ENCODE assay signal across 8 cellular contexts in the genomic region with DNA sequence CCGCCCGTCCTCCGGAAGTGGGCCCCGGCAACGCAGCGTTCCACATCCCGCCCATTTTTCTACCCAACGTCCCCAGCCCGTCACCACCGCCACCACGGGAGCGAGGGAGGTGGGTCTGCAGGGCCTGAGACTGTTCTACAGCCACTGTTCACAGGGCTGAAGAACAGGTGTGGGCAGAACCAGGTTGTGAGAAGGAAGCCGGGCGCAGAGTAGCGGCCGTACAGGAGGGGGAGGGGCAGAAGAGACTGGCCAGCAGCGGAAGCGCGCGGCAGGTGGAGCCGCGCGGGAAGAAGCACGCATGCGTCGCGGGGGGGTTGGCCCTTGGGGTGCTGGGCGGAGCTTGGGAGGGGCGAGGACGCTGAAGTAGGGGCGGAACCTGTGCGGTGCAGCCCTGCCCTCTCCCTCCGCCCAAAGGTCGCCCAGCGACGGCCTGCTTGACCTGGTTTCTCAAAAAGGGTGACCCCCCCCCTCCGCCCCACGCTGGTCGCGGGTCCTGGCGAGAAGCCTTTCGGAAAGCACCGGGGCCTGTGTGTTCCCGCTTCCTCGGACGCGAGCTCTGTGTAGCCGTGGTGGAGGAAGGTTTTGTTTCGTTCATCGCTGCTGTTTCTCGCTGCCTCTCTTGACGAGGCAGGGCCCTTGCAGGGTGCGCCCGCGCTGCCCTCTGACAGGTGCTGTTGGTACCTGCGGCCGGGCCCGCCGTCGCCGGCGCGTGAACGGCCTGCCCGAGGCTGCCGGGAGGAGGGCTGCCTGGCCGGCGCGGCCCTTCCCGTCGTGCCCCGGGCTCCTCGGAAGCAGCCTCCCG. TPM values are rescaled to one million over a fixed set of nuclear protein-coding genes. Genes with fewer than 3 reads are reported as not detected.
DNase-seq lines count a peak whose midpoint lies in the region; ATAC-seq and TF ChIP-seq lines count a peak whose summit lies in the region.

No MANE protein-coding gene starts in this region.

- H3K9me3 ChIP-seq in right atrium auricular region (no peaks in the 10 kb centered on the region), uterus (no peaks in the 10 kb centered on the region)

- TF ChIP-seq CTCF in right atrium auricular region (IDR thresholded peaks at IDR 0.05) (no peak), uterus (IDR thresholded peaks at IDR 0.05) (peak in 1 of 4 experiments; percentile 9)

- H3K4me3 ChIP-seq in right atrium auricular region = peak overlapping the region; percentile 68 to 69
- H3K4me3 ChIP-seq in uterus = peak overlapping the region; percentile 73 to 80

- intact Hi-C loops in uterus (cut with DNase I; ENCODE audit: low total_unique reads) = no loop called here

- H3K36me3 ChIP-seq in right atrium auricular region (no peaks in the 10 kb centered on the region), uterus (no peaks in the 10 kb centered on the region)

- TF ChIP-seq POLR2A in uterus (IDR thresholded peaks at IDR 0.05) = peak; percentile 82 to 89

- DNase-seq in NCI-H1694 (lab: John Stamatoyannopoulos, UW) (peak; percentile 80), T-helper 1 cell (peak; percentile 91 to 96 (median 95)), right atrium auricular region (ENCODE audit: low spot score) (peak; percentile 96), putamen (ENCODE audit: low spot score) (peak; percentile 97), uterus (peak; percentile 97 to 98)

- H3K27me3 ChIP-seq in right atrium auricular region (no peaks in the 10 kb centered on the region), uterus (no peaks in the 10 kb centered on the region)

- H3K4me1 ChIP-seq in right atrium auricular region (peaks cover 0 to 50% of the 10 kb centered on the region in 2 donors), uterus (peaks cover 0 to 17% of the 10 kb centered on the region in 2 donors)

- ATAC-seq in GM18499 (IDR thresholded peaks at IDR 0.05; ENCODE audit: insufficient read depth, unreplicated experiment) = peak; percentile 30
- ATAC-seq in HG02884 (IDR thresholded peaks at IDR 0.05; ENCODE audit: unreplicated experiment) = peak; percentile 61

- peak overlapping the region; percentile 99 for H3K27ac ChIP-seq in angular gyrus (ENCODE audit: low read depth, low read length)
- H3K27ac ChIP-seq in right atrium auricular region = peak overlapping the region; percentile 98
- H3K27ac ChIP-seq in uterus = peak overlapping the region; percentile 95 to 99

RNA-seq across cellular contexts. Expression of a gene that starts 7.8 kb away (rescaled TPM):
- 100 to 1,000 TPM in 1 of 2 donors, 10 to 100 TPM in 1; 84.1 to 130 TPM for total RNA-seq in right atrium auricular region
- 100 to 1,000 TPM in 2 of 4 donors, 10 to 100 TPM in 2; 67.6 to 136 (median 99.5) TPM for total RNA-seq in uterus

RNA-seq across cellular contexts. Expression of a gene that starts 50.7 kb away (rescaled TPM):
- total RNA-seq in right atrium auricular region (10 to 100 TPM; 10.6 to 13.1 TPM), uterus (10 to 100 TPM in 3 of 4 donors, 1 to 10 TPM in 1; 8.5 to 43.6 (median 34.6) TPM)

Comparison
In these comparisons a context has a peak if more than half of its experiments do, and no peak if none do; other contexts are left out.
1. Peak in every context shown above with its lines: DNase-seq, ATAC-seq, H3K4me3 ChIP-seq and H3K27ac ChIP-seq.